In genomic region chr6:156534594-156534993, GRCh38 we compare ENCODE assay signal across 28 cellular contexts.
"Had no signal": no experiment of that assay in that cellular context is flagged by ENCODE, and none has a peak within 500 bp of the region (broad histone marks: within the 10 kb centered on the region; RNA-seq: fewer than 3 reads in every experiment).

No MANE protein-coding gene starts in this region.

- H3K9ac ChIP-seq: parathyroid adenoma had no signal

- H3K9me3 Mint-ChIP-seq: mesothelial cell of epicardium; natural killer cell treated with Interleukin-12 subunit alpha and Interleukin-12 subunit beta and Interleukin-15 and Interleukin-18, amount 100 ng/mL, for 72 hours; neural crest cell had no signal

- ATAC-seq: left colon; left ventricle myocardium superior; lower lobe of right lung; mucosa of descending colon; right lobe of liver; stimulated activated naive CD8-positive, alpha-beta T cell treated with anti-CD3 and anti-CD28 coated beads, Interleukin-15, amount 100 ng/mL, for 72 hours; upper lobe of right lung had no signal

- DNase-seq: colonic mucosa; dermis blood vessel endothelial cell; effector memory CD4-positive, alpha-beta T cell; kidney glomerular epithelial cell; left colon; left ventricle myocardium superior; lower lobe of right lung; mucosa of descending colon; naive B cell; right lobe of liver; small intestine; stimulated activated CD4-positive, alpha-beta T cell treated with anti-CD3 and anti-CD28 coated beads, Interleukin-12 subunit alpha, Interleukin-12 subunit beta, amount 100 ng/mL, for 4 hours; stimulated activated CD4-positive, alpha-beta T cell treated with anti-CD3 and anti-CD28 coated beads, Interleukin-1b, Interleukin-23, amount 100 ng/mL, for 48 hours; stimulated activated CD4-positive, alpha-beta T cell treated with anti-CD3 and anti-CD28 coated beads, Interleukin-4, amount 100 ng/mL, for 1 hour; stimulated activated CD8-positive, alpha-beta memory T cell treated with anti-CD3 and anti-CD28 coated beads, Interleukin-4, amount 100 ng/mL, for 48 hours; stimulated activated naive CD4-positive, alpha-beta T cell; stimulated activated naive CD8-positive, alpha-beta T cell treated with anti-CD3 and anti-CD28 coated beads, Interleukin-15, amount 100 ng/mL, for 72 hours; transverse colon; upper lobe of right lung; uterus had no signal

- H3K4me1 Mint-ChIP-seq: memory B cell; stimulated activated naive CD8-positive, alpha-beta T cell treated with anti-CD3 and anti-CD28 coated beads, Interleukin-15, amount 100 ng/mL, for 72 hours had no signal

- H3K4me3 Mint-ChIP-seq: memory B cell; mesothelial cell of epicardium; naive B cell; natural killer cell treated with Interleukin-12 subunit alpha and Interleukin-12 subunit beta and Interleukin-15 and Interleukin-18, amount 100 ng/mL, for 72 hours; neural crest cell; stimulated activated naive CD8-positive, alpha-beta T cell treated with anti-CD3 and anti-CD28 coated beads, Interleukin-15, amount 100 ng/mL, for 72 hours had no signal

- H2AFZ ChIP-seq: parathyroid adenoma had no signal

- H3K4me1 ChIP-seq: colonic mucosa, lower lobe of right lung, parathyroid adenoma, right lobe of liver, suprapubic skin, transverse colon, upper lobe of right lung, uterus had no signal

- H3K36me3 ChIP-seq: colonic mucosa, lower lobe of right lung, neutrophil, right lobe of liver, suprapubic skin, transverse colon, upper lobe of right lung, uterus had no signal

- H3K27ac ChIP-seq: colonic mucosa, lower lobe of right lung, neutrophil, parathyroid adenoma, right lobe of liver, suprapubic skin, transverse colon, upper lobe of right lung, uterus had no signal

- H3K79me2 ChIP-seq: parathyroid adenoma had no signal

- H3K27ac Mint-ChIP-seq: memory B cell; mesothelial cell of epicardium; naive B cell; natural killer cell treated with Interleukin-12 subunit alpha and Interleukin-12 subunit beta and Interleukin-15 and Interleukin-18, amount 100 ng/mL, for 72 hours; progenitor cell of endocrine pancreas; stimulated activated naive CD8-positive, alpha-beta T cell treated with anti-CD3 and anti-CD28 coated beads, Interleukin-15, amount 100 ng/mL, for 72 hours had no signal

- H3K36me3 Mint-ChIP-seq: memory B cell; mesothelial cell of epicardium; naive B cell; natural killer cell treated with Interleukin-12 subunit alpha and Interleukin-12 subunit beta and Interleukin-15 and Interleukin-18, amount 100 ng/mL, for 72 hours had no signal

- H3K9me3 ChIP-seq: colonic mucosa, lower lobe of right lung, mucosa of descending colon, neutrophil, right lobe of liver, suprapubic skin, transverse colon, upper lobe of right lung, uterus had no signal

- H3K27me3 Mint-ChIP-seq: memory B cell; stimulated activated naive CD8-positive, alpha-beta T cell treated with anti-CD3 and anti-CD28 coated beads, Interleukin-15, amount 100 ng/mL, for 72 hours had no signal

- H3K4me3 ChIP-seq: colonic mucosa, lower lobe of right lung, mucosa of descending colon, right lobe of liver, suprapubic skin, transverse colon, upper lobe of right lung, uterus had no signal

- H3K27me3 ChIP-seq: colonic mucosa, neutrophil, right lobe of liver, suprapubic skin, transverse colon, upper lobe of right lung, uterus had no signal
